17 cellular contexts compared by ENCODE assay signal in genomic region chr15:64050281-64051092, GRCh38. TPM values are rescaled to one million over a fixed set of nuclear protein-coding genes. Genes with fewer than 3 reads are reported as not detected.
A peak's percentile ranks its signal among the peaks of the same experiment; 100 is the strongest.
DNase-seq lines count a peak whose midpoint lies in the region; TF ChIP-seq lines count a peak whose summit lies in the region.
"Had no signal": no experiment of that assay in that cellular context is flagged by ENCODE, and none has a peak within 500 bp of the region (broad histone marks: within the 10 kb centered on the region; RNA-seq: fewer than 3 reads in every experiment).

No MANE protein-coding gene starts in this region.

- no peak overlapping the region for H3K27ac ChIP-seq in colonic mucosa
- H3K27ac ChIP-seq: ascending aorta had no signal

- peaks cover 6% of the 10 kb centered on the region for H3K4me1 ChIP-seq in colonic mucosa

- DNase-seq in NCI-H2227 (lab: John Stamatoyannopoulos, UW; ENCODE audit: unreplicated experiment), result peak; percentile 15
- DNase-seq in NCI-H2227 treated with DMSO at 0.1 percent for 48 hours (lab: John Stamatoyannopoulos, UW), result no peak
- peak; percentile 50 for DNase-seq in NCI-H2029 treated with DMSO at 0.1 percent for 48 hours (lab: John Stamatoyannopoulos, UW)
- peak; percentile 36 for DNase-seq in colonic mucosa
- peak; percentile 19 for DNase-seq in renal cortical epithelial cell (ENCODE audit: low read depth)
- no peak for DNase-seq in putamen (ENCODE audit: low spot score)
- no peak for DNase-seq in CD1c-positive myeloid dendritic cell (ENCODE audit: extremely low spot score)
- DNase-seq in SK-N-DZ (ENCODE audit: low spot score), result no peak
- DNase-seq: activated CD4-positive, alpha-beta T cell treated with anti-CD3 and anti-CD28 coated beads for 36 hours; activated T-cell treated with anti-CD3 and anti-CD28 coated beads, Interleukin-2, amount 50 U/mL, for 72 hours; dermis blood vessel endothelial cell; DND-41; NCI-H187; occipital lobe; PC-3; stimulated activated CD4-positive, alpha-beta T cell treated with anti-CD3 and anti-CD28 coated beads, Interleukin-12 subunit alpha, Interleukin-12 subunit beta, amount 100 ng/mL, for 4 hours had no signal

- H3K9ac ChIP-seq in colonic mucosa (ENCODE audit: low read depth in 2 of 2, low read length in 2 of 2), result no peak overlapping the region

- H3K4me3 ChIP-seq in colonic mucosa, result no peak overlapping the region
- H3K4me3 ChIP-seq: ascending aorta had no signal

- intact Hi-C loops in colonic mucosa (cut with DNase I), result no loop called here

- no peaks in the 10 kb centered on the region for H3K9me3 ChIP-seq in colonic mucosa
- H3K9me3 ChIP-seq: ascending aorta had no signal

- H3K36me3 ChIP-seq in colonic mucosa, result no peaks in the 10 kb centered on the region
- H3K36me3 ChIP-seq: ascending aorta had no signal

- H3K27me3 ChIP-seq in colonic mucosa, result no peaks in the 10 kb centered on the region
- H3K27me3 ChIP-seq: ascending aorta had no signal

- no peak for TF ChIP-seq CTCF in colonic mucosa (IDR thresholded peaks at IDR 0.05)

RNA-seq across cellular contexts. Expression of gene DAPK2, which starts 4.2 kb away (rescaled TPM):
- 10 to 100 TPM; 23.7 to 26.5 TPM for total RNA-seq in colonic mucosa
- 0.17 and 0.94 TPM in 2 replicates for total RNA-seq in renal cortical epithelial cell
- polyA plus RNA-seq in SK-N-DZ (2014; cell fraction: cytosol; rRNA removed), result 0.28 and 0.65 TPM in 2 replicates
- polyA plus RNA-seq in SK-N-DZ (2014; cell fraction: nucleus; rRNA removed), result 0.62 and 0.67 TPM in 2 replicates

RNA-seq across cellular contexts. Expression of gene CIAO2A, which starts 43.2 kb away (rescaled TPM):
- total RNA-seq in colonic mucosa (10 to 100 TPM; 88.7 to 98.3 TPM), renal cortical epithelial cell (54.2 and 84.7 TPM in 2 replicates)
- 177 and 192 TPM in 2 replicates for polyA plus RNA-seq in SK-N-DZ (2014; cell fraction: cytosol; rRNA removed)
- polyA plus RNA-seq in SK-N-DZ (2014; cell fraction: nucleus; rRNA removed), result 156 and 162 TPM in 2 replicates

RNA-seq across cellular contexts. Expression of gene SNX1, which starts 45.3 kb away (rescaled TPM):
- total RNA-seq in colonic mucosa (100 to 1,000 TPM; 116 to 125 TPM), renal cortical epithelial cell (28.5 and 85.9 TPM in 2 replicates)
- 33.8 and 34.1 TPM in 2 replicates for polyA plus RNA-seq in SK-N-DZ (2014; cell fraction: cytosol; rRNA removed)
- 42.3 and 96.4 TPM in 2 replicates for polyA plus RNA-seq in SK-N-DZ (2014; cell fraction: nucleus; rRNA removed)

Comparison
In these comparisons a context has a peak if more than half of its experiments do, and no peak if none do; other contexts are left out.
1. DNase-seq: peak in NCI-H2227 (single experiment), NCI-H2029 treated with DMSO at 0.1 percent for 48 hours (single experiment), colonic mucosa (single experiment) and renal cortical epithelial cell (single experiment); none in NCI-H2227 treated with DMSO at 0.1 percent for 48 hours (single experiment), putamen (single experiment), CD1c-positive myeloid dendritic cell (single experiment) and SK-N-DZ (single experiment).
2. RNA of gene DAPK2, which starts 4.2 kb away (total RNA-seq): 23.7 to 26.5 TPM in colonic mucosa; 0.17 to 0.94 TPM in renal cortical epithelial cell; every median in the first group is over 10 times any median in the second.